ENCODE assay signal across 9 cellular contexts in the genomic region with DNA sequence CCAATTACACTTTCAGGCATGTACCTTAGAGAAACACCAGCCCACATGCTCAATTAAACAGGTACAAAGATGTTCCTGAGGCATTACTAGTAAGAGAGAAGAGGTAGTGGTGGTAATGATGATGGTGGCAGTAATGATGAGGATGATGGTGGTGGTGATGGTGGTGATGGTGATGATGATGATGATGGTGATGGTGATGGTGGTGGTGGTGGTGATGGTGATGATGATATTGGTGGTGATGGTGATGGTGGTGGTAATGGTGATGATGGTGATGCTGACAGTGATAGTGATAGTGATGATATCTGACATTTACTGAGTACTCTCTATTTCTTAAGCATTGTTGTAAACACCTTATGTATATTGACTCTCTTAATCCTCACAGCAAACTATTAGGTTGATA.
"Had no signal": no experiment of that assay in that cellular context is flagged by ENCODE, and none has a peak within 500 bp of the region (broad histone marks: within the 10 kb centered on the region; RNA-seq: fewer than 3 reads in every experiment).

No MANE protein-coding gene starts in this region.

- FAIRE-seq: H54 had no signal

- H3K4me3 ChIP-seq: GM23248 had no signal

- H3K9ac ChIP-seq: GM23248, KMS-11 had no signal

- H3K4me2 ChIP-seq: KMS-11 had no signal

- H3K27ac ChIP-seq: GM23248, KMS-11 had no signal

- H2AFZ ChIP-seq: GM23248 had no signal

- DNase-seq: GM23248, GOT3, H9, HCEC 1CT, HFFc6, Karpas-422, KBM-7 had no signal
